In genomic region chr20:62953839-62954703, GRCh38 we compare ENCODE assay signal across 8 cellular contexts. TPM values are rescaled to one million over a fixed set of nuclear protein-coding genes. Genes with fewer than 3 reads are reported as not detected.
DNase-seq lines count a peak whose midpoint lies in the region; ATAC-seq lines count a peak whose summit lies in the region.

No MANE protein-coding gene starts in this region.

- ATAC-seq in GM21423 (IDR thresholded peaks at IDR 0.05; ENCODE audit: unreplicated experiment) (peak; percentile 72), sciatic nerve (peak; percentile 88)

- WGBS in adipose tissue, 3 donors, result 4 to 31% (median 4%) methylated on average over 32 of the region's 32 CpGs

- peak overlapping the region; percentile 51 for H3K27ac ChIP-seq in adipose tissue (ENCODE audit: low read depth, low read length)

- peak; percentile 80 for DNase-seq in DMS79 (lab: John Stamatoyannopoulos, UW)
- DNase-seq in HuH-7 (ENCODE audit: low spot score), result peak; percentile 86
- DNase-seq in SKM-1 treated with dmso at 0.1 percent for 144 hours (lab: John Stamatoyannopoulos, UW; ENCODE audit: unreplicated experiment), result peak; percentile 94
- DNase-seq in hepatic stellate cell (ENCODE audit: low spot score), result peak; percentile 90
- DNase-seq in sciatic nerve (ENCODE audit: low spot score), result peak; percentile 82
- no peak for DNase-seq in SW 1271 (lab: John Stamatoyannopoulos, UW)

- intact Hi-C loops in sciatic nerve (cut with DNase I), result no loop called here

RNA-seq across cellular contexts. Expression of gene SLC17A9, which starts 1.6 kb away (rescaled TPM):
- 1 to 10 TPM; 2.0 to 4.8 (median 3.7) TPM for polyA plus RNA-seq in adipose tissue
- total RNA-seq in sciatic nerve, result 3.8 TPM

RNA-seq across cellular contexts. Expression of gene GID8, which starts 16.1 kb away (rescaled TPM):
- 10 to 100 TPM; 11.5 to 12.6 (median 12.5) TPM for polyA plus RNA-seq in adipose tissue
- total RNA-seq in sciatic nerve, result 27.2 TPM

RNA-seq across cellular contexts. Expression of gene DIDO1, which starts 27.8 kb away (rescaled TPM):
- 10 to 100 TPM; 12.3 to 27.6 (median 17.4) TPM for polyA plus RNA-seq in adipose tissue
- 60.9 TPM for total RNA-seq in sciatic nerve

RNA-seq across cellular contexts. Expression of gene BHLHE23, which starts 52.7 kb away (rescaled TPM):
- not detected for polyA plus RNA-seq in adipose tissue
- not detected for total RNA-seq in sciatic nerve

Comparison
In these comparisons a context has a peak if more than half of its experiments do, and no peak if none do; other contexts are left out.
1. DNase-seq: peak in DMS79 (single experiment), HuH-7 (single experiment), SKM-1 treated with dmso at 0.1 percent for 144 hours (single experiment), hepatic stellate cell (single experiment) and sciatic nerve (single experiment); none in SW 1271 (0 of 2).